Comparison of ENCODE assay signal across 24 cellular contexts in the genomic region with DNA sequence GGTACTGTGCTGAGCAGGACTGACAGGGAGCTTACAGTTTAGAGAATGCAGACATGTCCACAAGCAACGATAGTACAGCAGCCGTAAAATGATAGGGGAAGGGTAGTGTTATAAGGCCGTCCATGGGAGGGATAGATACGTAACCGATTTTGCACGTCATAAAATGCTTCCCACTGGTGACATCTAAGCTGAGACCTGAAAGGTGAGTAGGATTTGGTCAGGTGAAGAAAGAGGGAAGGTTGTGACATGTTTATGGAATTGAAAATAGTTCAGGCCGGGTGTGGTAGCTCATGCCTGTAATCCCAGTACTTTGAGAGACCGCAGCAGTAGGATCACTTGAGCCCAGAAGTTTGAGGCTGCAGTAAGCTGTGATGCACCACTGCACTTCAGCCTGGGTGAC. TPM values are rescaled to one million over a fixed set of nuclear protein-coding genes. Genes with fewer than 3 reads are reported as not detected.
DNase-seq lines count a peak whose midpoint lies in the region; ATAC-seq and TF ChIP-seq lines count a peak whose summit lies in the region.
"Had no signal": no experiment of that assay in that cellular context is flagged by ENCODE, and none has a peak within 500 bp of the region (broad histone marks: within the 10 kb centered on the region; RNA-seq: fewer than 3 reads in every experiment).

No MANE protein-coding gene starts in this region.

- no peak for TF ChIP-seq POLR2A in stomach (IDR thresholded peaks at IDR 0.05)

- WGBS in thymus: 94% methylated on average over 8 of the region's 8 CpGs
- WGBS in stomach, 5 donors: 79 to 86% (median 85%) methylated on average over 8 of the region's 8 CpGs

- no peaks in the 10 kb centered on the region for H3K27me3 ChIP-seq in thymus (ENCODE audit: control insufficient read depth, insufficient read depth)
- no peaks in the 10 kb centered on the region for H3K27me3 ChIP-seq in stomach
- H3K27me3 ChIP-seq: ovary, tibial artery had no signal

- DNase-seq in activated naive CD8-positive, alpha-beta T cell treated with anti-CD3 and anti-CD28 coated beads, Interleukin-2, amount 50 U/mL, for 24 hours: no peak
- no peak for DNase-seq in activated naive CD8-positive, alpha-beta T cell treated with anti-CD3 and anti-CD28 coated beads for 36 hours
- peak; percentile 71 for DNase-seq in left kidney (ENCODE audit: low read depth, low spot score)
- DNase-seq in stomach: no peak
- no peak for DNase-seq in NCI-H146 (lab: John Stamatoyannopoulos, UW)
- DNase-seq in NCI-H526 treated with DMSO at 0.1 percent for 48 hours (lab: John Stamatoyannopoulos, UW): no peak
- DNase-seq: activated CD4-positive, alpha-beta T cell treated with anti-CD3 and anti-CD28 coated beads, Interleukin-2, amount 10 ng/mL, durations not matched to agents 7 days and 5 days; activated CD8-positive, alpha-beta memory T cell treated with anti-CD3 and anti-CD28 coated beads, Interleukin-2, amount 50 U/mL, for 4 hours; aorta; dermis blood vessel endothelial cell; left cardiac atrium; NCI-H1694 treated with DMSO at 0.1 percent for 48 hours; NCI-H226; ovary; SK-N-SH; stimulated activated CD4-positive, alpha-beta T cell treated with anti-CD3 and anti-CD28 coated beads, Interleukin-12 subunit alpha, Interleukin-12 subunit beta, amount 100 ng/mL, for 4 hours; tibial artery had no signal

- intact Hi-C loops in stomach (cut with DNase I; ENCODE audit: low total_unique reads): no loop called here

- peaks cover 9% of the 10 kb centered on the region for H3K9me3 Mint-ChIP-seq in activated naive CD8-positive, alpha-beta T cell (ENCODE audit: low read depth)
- H3K9me3 Mint-ChIP-seq in activated naive CD8-positive, alpha-beta T cell treated with anti-CD3 and anti-CD28 coated beads, Interleukin-2, amount 50 U/mL, for 24 hours: peaks cover 15% of the 10 kb centered on the region
- peaks cover 25% of the 10 kb centered on the region for H3K9me3 Mint-ChIP-seq in activated naive CD8-positive, alpha-beta T cell treated with anti-CD3 and anti-CD28 coated beads for 36 hours
- H3K9me3 Mint-ChIP-seq: central memory CD8-positive, alpha-beta T cell had no signal

- no peak for TF ChIP-seq CTCF in stomach (IDR thresholded peaks at IDR 0.05)

- no peak for ATAC-seq in activated naive CD8-positive, alpha-beta T cell treated with anti-CD3 and anti-CD28 coated beads, Interleukin-2, amount 50 U/mL, for 24 hours
- ATAC-seq: left cardiac atrium; natural killer cell treated with Interleukin-12 subunit alpha and Interleukin-12 subunit beta and Interleukin-15 and Interleukin-18, amount 100 ng/mL, for 72 hours had no signal

- H3K27ac ChIP-seq in thymus (ENCODE audit: low read depth) (peak overlapping the region; percentile 31), stomach (no peak overlapping the region)
- H3K27ac ChIP-seq: ovary, tibial artery had no signal

- TF ChIP-seq EP300 in stomach (IDR thresholded peaks at IDR 0.05): no peak

- peaks cover 1% of the 10 kb centered on the region for H3K9me3 ChIP-seq in thymus (ENCODE audit: control insufficient read depth)
- peaks cover 0 to 14% (median 8%) of the 10 kb centered on the region in 4 donors for H3K9me3 ChIP-seq in stomach
- H3K9me3 ChIP-seq: ovary had no signal

- H3K4me3 ChIP-seq in thymus (ENCODE audit: low read length) (no peak overlapping the region), stomach (no peak overlapping the region)
- H3K4me3 ChIP-seq: ovary, tibial artery had no signal

- H3K4me1 ChIP-seq in thymus (ENCODE audit: control insufficient read depth, insufficient read depth, low read length): no peaks in the 10 kb centered on the region
- H3K4me1 ChIP-seq in stomach: peaks cover 21 to 73% (median 55%) of the 10 kb centered on the region in 4 donors

- H3K4me1 Mint-ChIP-seq in activated naive CD8-positive, alpha-beta T cell (ENCODE audit: low read depth): peaks cover 68% of the 10 kb centered on the region
- H3K4me1 Mint-ChIP-seq in activated naive CD8-positive, alpha-beta T cell treated with anti-CD3 and anti-CD28 coated beads, Interleukin-2, amount 50 U/mL, for 24 hours: peaks cover 81% of the 10 kb centered on the region
- peaks cover 67% of the 10 kb centered on the region for H3K4me1 Mint-ChIP-seq in activated naive CD8-positive, alpha-beta T cell treated with anti-CD3 and anti-CD28 coated beads for 36 hours

- H3K36me3 ChIP-seq in thymus (ENCODE audit: control insufficient read depth, insufficient read depth) (no peaks in the 10 kb centered on the region), stomach (no peaks in the 10 kb centered on the region)
- H3K36me3 ChIP-seq: ovary had no signal

- no peaks in the 10 kb centered on the region for H3K27me3 Mint-ChIP-seq in activated naive CD8-positive, alpha-beta T cell
- no peaks in the 10 kb centered on the region for H3K27me3 Mint-ChIP-seq in activated naive CD8-positive, alpha-beta T cell treated with anti-CD3 and anti-CD28 coated beads, Interleukin-2, amount 50 U/mL, for 24 hours
- no peaks in the 10 kb centered on the region for H3K27me3 Mint-ChIP-seq in activated naive CD8-positive, alpha-beta T cell treated with anti-CD3 and anti-CD28 coated beads for 36 hours
- H3K27me3 Mint-ChIP-seq: activated CD4-positive, alpha-beta T cell treated with anti-CD3 and anti-CD28 coated beads, Interleukin-2, amount 10 ng/mL, durations not matched to agents 7 days and 5 days; central memory CD8-positive, alpha-beta T cell; stimulated activated naive CD8-positive, alpha-beta T cell treated with anti-CD3 and anti-CD28 coated beads, Interleukin-15, Interleukin-2, amounts not matched to agents 100 ng/mL and 50 ng/mL, for 24 hours had no signal

- peaks cover 30% of the 10 kb centered on the region for H3K36me3 Mint-ChIP-seq in activated naive CD8-positive, alpha-beta T cell
- H3K36me3 Mint-ChIP-seq in activated naive CD8-positive, alpha-beta T cell treated with anti-CD3 and anti-CD28 coated beads, Interleukin-2, amount 50 U/mL, for 24 hours (ENCODE audit: low read depth): peaks cover 50% of the 10 kb centered on the region
- H3K36me3 Mint-ChIP-seq in activated naive CD8-positive, alpha-beta T cell treated with anti-CD3 and anti-CD28 coated beads for 36 hours: peaks cover 75% of the 10 kb centered on the region

- H3K27ac Mint-ChIP-seq in activated naive CD8-positive, alpha-beta T cell: peak overlapping the region; percentile 5
- no peak overlapping the region for H3K27ac Mint-ChIP-seq in activated naive CD8-positive, alpha-beta T cell treated with anti-CD3 and anti-CD28 coated beads, Interleukin-2, amount 50 U/mL, for 24 hours
- H3K27ac Mint-ChIP-seq in activated naive CD8-positive, alpha-beta T cell treated with anti-CD3 and anti-CD28 coated beads for 36 hours: peak overlapping the region; percentile 60
- H3K27ac Mint-ChIP-seq: activated CD4-positive, alpha-beta T cell treated with anti-CD3 and anti-CD28 coated beads, Interleukin-2, amount 10 ng/mL, durations not matched to agents 7 days and 5 days; natural killer cell treated with Interleukin-12 subunit alpha and Interleukin-12 subunit beta and Interleukin-15 and Interleukin-18, amount 100 ng/mL, for 72 hours; stimulated activated naive CD8-positive, alpha-beta T cell treated with anti-CD3 and anti-CD28 coated beads, Interleukin-15, Interleukin-2, amounts not matched to agents 100 ng/mL and 50 ng/mL, for 24 hours had no signal

- H3K4me3 Mint-ChIP-seq in activated naive CD8-positive, alpha-beta T cell: no peak overlapping the region
- no peak overlapping the region for H3K4me3 Mint-ChIP-seq in activated naive CD8-positive, alpha-beta T cell treated with anti-CD3 and anti-CD28 coated beads, Interleukin-2, amount 50 U/mL, for 24 hours
- no peak overlapping the region for H3K4me3 Mint-ChIP-seq in activated naive CD8-positive, alpha-beta T cell treated with anti-CD3 and anti-CD28 coated beads for 36 hours
- H3K4me3 Mint-ChIP-seq: CD14-positive monocyte; central memory CD8-positive, alpha-beta T cell; natural killer cell treated with Interleukin-12 subunit alpha and Interleukin-12 subunit beta and Interleukin-15 and Interleukin-18, amount 100 ng/mL, for 72 hours; stimulated activated naive CD8-positive, alpha-beta T cell treated with anti-CD3 and anti-CD28 coated beads, Interleukin-15, Interleukin-2, amounts not matched to agents 100 ng/mL and 50 ng/mL, for 24 hours had no signal

RNA-seq across cellular contexts. Expression of a gene that starts 25.6 kb away (rescaled TPM):
- total RNA-seq in activated naive CD8-positive, alpha-beta T cell treated with anti-CD3 and anti-CD28 coated beads for 36 hours: 10 to 100 TPM; 63.4 to 64.4 TPM
- polyA plus RNA-seq in thymus: 37.3 TPM
- 10 to 100 TPM; 22.9 to 55.3 (median 37.9) TPM for total RNA-seq in stomach
- 10 to 100 TPM; 21.4 to 58.7 (median 39.4) TPM for polyA plus RNA-seq in stomach
- total RNA-seq: OCI-LY7 had no signal
